9 cellular contexts compared by ENCODE assay signal in genomic region chr12:97308576-97309198, GRCh38.
DNase-seq lines count a peak whose midpoint lies in the region; ATAC-seq and TF ChIP-seq lines count a peak whose summit lies in the region.
"Had no signal": no experiment of that assay in that cellular context is flagged by ENCODE, and none has a peak within 500 bp of the region (broad histone marks: within the 10 kb centered on the region; RNA-seq: fewer than 3 reads in every experiment).

No MANE protein-coding gene starts in this region.

- H3K27me3 ChIP-seq in brain microvascular endothelial cell (replicated peaks), result no peaks in the 10 kb centered on the region
- H3K27me3 ChIP-seq in lower lobe of right lung (ENCODE audit: low read depth), result no peaks in the 10 kb centered on the region

- H3K4me1 ChIP-seq in lower lobe of right lung, result peaks cover 3% of the 10 kb centered on the region

- POLR2A ChIA-PET in HEK293T (lab: Yijun Ruan, JAX), result no interaction called here

- CTCF ChIA-PET in HEK293T (lab: Yijun Ruan, JAX), result interaction anchor here (0.6 to 1.1 kb wide), 2 partner anchors 9 to 160 kb away, joined by 3 read pairs; no protein-coding TSS in a partner anchor

- DNase-seq in Caki2 (ENCODE audit: low read depth) (peak; percentile 21), HEK293T (ENCODE audit: extremely low spot score) (peak; percentile 7), NCI-H460 (ENCODE audit: extremely low read depth, low read depth) (peak; percentile 34), brain microvascular endothelial cell (peak; percentile 31), lower lobe of right lung (no peak), left colon (no peak)
- DNase-seq in stimulated activated CD4-positive, alpha-beta T cell treated with anti-CD3 and anti-CD28 coated beads, Interleukin-4, amount 100 ng/mL, for 4 hours, result no peak

- H3K36me3 ChIP-seq in brain microvascular endothelial cell (replicated peaks) (no peaks in the 10 kb centered on the region), lower lobe of right lung (no peaks in the 10 kb centered on the region)

- ATAC-seq in lower lobe of right lung (peak in 1 of 2 donors; percentile 29), left colon (no peak), GM21825 (IDR thresholded peaks at IDR 0.05; ENCODE audit: unreplicated experiment) (no peak)

- TF ChIP-seq CTCF in brain microvascular endothelial cell (IDR thresholded peaks at IDR 0.05; ENCODE audit: low read depth, low read length, missing control alignments), result peak; percentile 47
- TF ChIP-seq CTCF in lower lobe of right lung (IDR thresholded peaks at IDR 0.05), result peak; percentile 77

- H3K27ac ChIP-seq in brain microvascular endothelial cell (no peak overlapping the region), lower lobe of right lung (no peak overlapping the region)
- H3K27ac ChIP-seq: skin epidermis had no signal

- intact Hi-C loops in lower lobe of right lung (cut with DNase I), result no loop called here
- intact Hi-C loops in left colon (cut with DNase I, micrococcal nuclease), result loop anchor here in 1 of 2 donors (5.0 kb wide), 1 partner anchor 731 kb away; no protein-coding TSS in a partner anchor

- H3K9me3 ChIP-seq in lower lobe of right lung, result no peaks in the 10 kb centered on the region

- H3K4me3 ChIP-seq in brain microvascular endothelial cell (ENCODE audit: low read depth, low read length) (no peak overlapping the region), lower lobe of right lung (no peak overlapping the region)
- H3K4me3 ChIP-seq: skin epidermis had no signal

- in situ Hi-C loops in Caki2 (cut with HindIII; ENCODE audit: low pct_unique_long_range_greater_than_20kb, low sequenced_read_pairs) (no loop called here), brain microvascular endothelial cell (cut with HindIII; ENCODE audit: low pct_ligation_motif_present, low sequenced_read_pairs) (no loop called here)

TF ChIP-seq in HEK293T, 16 proteins besides CTCF, POLR2A, EP300 and RAD21:
- TF ChIP-seq FOXA1 (IDR thresholded peaks at IDR 0.05), result no peak

Comparison
In these comparisons a context has a peak if more than half of its experiments do, and no peak if none do; other contexts are left out.
1. DNase-seq: peak in Caki2 (single experiment), HEK293T (single experiment), NCI-H460 (single experiment) and brain microvascular endothelial cell (single experiment); none in lower lobe of right lung (single experiment), left colon (0 of 2) and stimulated activated CD4-positive, alpha-beta T cell treated with anti-CD3 and anti-CD28 coated beads, Interleukin-4, amount 100 ng/mL, for 4 hours (0 of 2).